ENCODE assay signal across 8 cellular contexts in the genomic region with DNA sequence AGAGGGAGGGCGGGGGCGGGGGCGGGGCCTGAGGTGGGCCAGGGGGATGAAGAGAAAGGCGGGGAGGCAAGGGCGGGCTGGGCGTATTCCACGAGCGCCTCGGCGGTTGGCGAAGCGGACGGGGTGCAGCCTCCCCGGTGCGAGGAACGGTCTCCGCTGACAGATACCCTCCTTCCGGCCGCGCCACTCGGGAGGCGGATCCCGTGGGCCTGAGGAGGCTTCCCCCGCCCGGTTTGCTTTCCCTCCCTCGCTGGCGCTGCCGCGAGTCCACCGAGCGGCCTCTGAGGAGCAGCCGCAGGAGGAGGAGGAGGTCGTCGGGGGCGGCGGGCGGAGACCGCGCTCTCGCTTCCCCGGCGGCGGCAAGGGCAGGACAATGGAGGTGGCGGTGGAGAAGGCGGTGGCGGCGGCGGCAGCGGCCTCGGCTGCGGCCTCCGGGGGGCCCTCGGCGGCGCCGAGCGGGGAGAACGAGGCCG. TPM values are rescaled to one million over a fixed set of nuclear protein-coding genes. Genes with fewer than 3 reads are reported as not detected.
DNase-seq lines count a peak whose midpoint lies in the region; ATAC-seq and TF ChIP-seq lines count a peak whose summit lies in the region.

TRIM24 (plus strand) TSS at position 84 of the 473 bp plus-strand sequence; CDS start at position 374, 290 bp downstream.

- H3K4me1 Mint-ChIP-seq in brain: peaks cover 50% of the 10 kb centered on the region

- H3K4me3 Mint-ChIP-seq in brain: peak within 1 kb of the TSS; percentile 88 to 98 (median 97)

- intact Hi-C loops in stomach (cut with DNase I; ENCODE audit: low total_unique reads): no loop called here

- H3K27me3 ChIP-seq in AG04450 (ENCODE audit: control insufficient read depth, insufficient read depth, low read length) (no peaks in the 10 kb centered on the region), stomach (no peaks in the 10 kb centered on the region)

- WGBS in stomach, 5 donors: 0 to 1% (median 1%) methylated on average over 26 to 57 of the region's 59 CpGs

- peaks cover 6 to 33% (median 24%) of the 10 kb centered on the region in 5 experiments for H3K9me3 Mint-ChIP-seq in brain

- no peak for DNase-seq in AG04450 (ENCODE audit: low read depth, low spot score)
- peak; percentile 91 for DNase-seq in NOMO-1 treated with DMSO at 0.1 percent for 48 hours (lab: John Stamatoyannopoulos, UW; ENCODE audit: unreplicated experiment)
- peak; percentile 98 for DNase-seq in kidney tubule cell (ENCODE audit: low spot score)
- DNase-seq in stomach: no peak
- DNase-seq in midbrain (lab: John Stamatoyannopoulos, UW): no peak

- H3K9me3 ChIP-seq in AG04450 (ENCODE audit: control insufficient read depth, insufficient read depth, low read length) (no peaks in the 10 kb centered on the region), stomach (no peaks in the 10 kb centered on the region)

- no peaks in the 10 kb centered on the region for H3K36me3 ChIP-seq in stomach

- TF ChIP-seq CTCF in AG04450 (IDR thresholded peaks at IDR 0.05; ENCODE audit: low read depth, low read length): no peak
- no peak for TF ChIP-seq CTCF in brain (conservative IDR thresholded peaks at IDR 0.05)
- no peak for TF ChIP-seq CTCF in stomach (IDR thresholded peaks at IDR 0.05)

- peaks cover 40% of the 10 kb centered on the region for H3K36me3 Mint-ChIP-seq in brain

- peaks cover 0 to 40% (median 26%) of the 10 kb centered on the region in 4 donors for H3K4me1 ChIP-seq in stomach

- peak within 1 kb of the TSS; percentile 96 to 98 (median 98) for H3K27ac Mint-ChIP-seq in brain

- CTCF ChIA-PET in AG04450 (lab: Charles Lee): interaction anchor here (1.2 kb wide), 2 partner anchors 8 to 11 kb away, joined by 3 to 7 read pairs; no protein-coding TSS in a partner anchor

- peak in 2 of 4 donors; percentile 50 to 76 for TF ChIP-seq POLR2A in stomach (IDR thresholded peaks at IDR 0.05)

- H3K27ac ChIP-seq in AG04450 (ENCODE audit: low read depth, low read length) (peak within 1 kb of the TSS; percentile 52), stomach (peak within 1 kb of the TSS; percentile 95 to 97 (median 96))

- H3K27me3 Mint-ChIP-seq in brain: peaks cover 17% of the 10 kb centered on the region

- peak; percentile 62 for ATAC-seq in GM18861 (IDR thresholded peaks at IDR 0.05; ENCODE audit: unreplicated experiment)
- peak; percentile 81 for ATAC-seq in HG03025 (IDR thresholded peaks at IDR 0.05; ENCODE audit: low FRiP score, unreplicated experiment)

- TF ChIP-seq EP300 in stomach (IDR thresholded peaks at IDR 0.05): no peak

- POLR2A ChIA-PET in AG04450 (lab: Yijun Ruan, JAX): no interaction called here

- H3K4me3 ChIP-seq in AG04450 (ENCODE audit: low read depth, low read length) (peak within 1 kb of the TSS; percentile 70), stomach (peak within 1 kb of the TSS; percentile 93 to 98 (median 96))

RNA-seq across cellular contexts. Expression of gene TRIM24, which starts in this region (rescaled TPM):
- 7.1 and 9.3 TPM in 2 replicates for polyA plus RNA-seq in AG04450 (2011; rRNA removed)
- polyA minus RNA-seq in AG04450 (2011; rRNA and poly(A)+ RNA removed): 9.3 and 11.4 TPM in 2 replicates
- polyA plus RNA-seq in brain (ENCODE audit: insufficient read depth, low read depth, low replicate concordance): 24.1 TPM
- 10 to 100 TPM in 4 of 5 donors, 1 to 10 TPM in 1; 7.6 to 32.0 (median 15.1) TPM for total RNA-seq in stomach
- 1 to 10 TPM; 5.5 to 9.1 (median 6.1) TPM for polyA plus RNA-seq in stomach

Comparison
In these comparisons a context has a peak if more than half of its experiments do, and no peak if none do; other contexts are left out.
1. DNase-seq: peak in NOMO-1 treated with DMSO at 0.1 percent for 48 hours (single experiment) and kidney tubule cell (single experiment); none in AG04450 (single experiment), stomach (single experiment) and midbrain (single experiment).